ENCODE assay signal across 25 cellular contexts in the genomic region with DNA sequence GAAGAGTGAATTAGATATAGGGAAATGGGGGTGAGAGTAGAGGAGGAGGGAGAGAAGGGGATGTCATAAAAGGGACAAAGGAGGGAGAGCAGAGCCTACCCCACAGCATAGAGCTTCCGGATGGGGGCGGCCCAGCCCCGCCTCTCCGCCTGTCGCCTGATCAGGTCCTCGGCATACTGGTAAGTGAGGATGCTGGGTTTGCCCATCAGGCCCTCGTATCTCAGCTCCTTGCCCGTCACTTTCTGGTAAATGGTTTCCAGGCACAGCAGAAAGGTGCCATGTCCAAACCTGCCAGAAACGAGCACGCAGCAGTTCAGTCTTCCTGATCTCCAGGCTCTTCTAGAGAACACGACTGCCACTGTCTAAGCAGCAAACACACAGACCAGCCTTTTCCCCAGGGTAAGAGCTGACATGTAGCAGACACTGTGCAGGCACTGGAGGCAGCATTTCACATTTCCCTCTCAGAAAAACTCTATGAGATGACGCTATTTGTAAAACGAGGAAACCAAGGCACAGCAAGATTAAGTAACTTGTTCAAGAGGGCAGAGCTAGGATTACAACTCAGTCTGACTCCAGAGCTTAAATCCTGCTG. TPM values are rescaled to one million over a fixed set of nuclear protein-coding genes. Genes with fewer than 3 reads are reported as not detected.
"Had no signal": no experiment of that assay in that cellular context is flagged by ENCODE, and none has a peak within 500 bp of the region (broad histone marks: within the 10 kb centered on the region; RNA-seq: fewer than 3 reads in every experiment).

No MANE protein-coding gene starts in this region.

- H3K4me1 ChIP-seq: colonic mucosa, tibial nerve had no signal

- H3K27ac ChIP-seq: colonic mucosa, tibial nerve, VCaP had no signal

- H3K27me3 ChIP-seq: colonic mucosa, heart left ventricle, tibial nerve had no signal

- H3K36me3 ChIP-seq: colonic mucosa had no signal

- H3K9me3 ChIP-seq: colonic mucosa, heart left ventricle, tibial nerve had no signal

- H3K4me3 ChIP-seq: colonic mucosa, heart left ventricle, lung, tibial nerve had no signal

- DNase-seq: activated CD4-positive, alpha-beta memory T cell treated with anti-CD3 and anti-CD28 coated beads, Interleukin-2, amount 10 ng/mL, durations not matched to agents 7 days and 5 days; activated CD4-positive, alpha-beta T cell treated with anti-CD3 and anti-CD28 coated beads, Interleukin-2, amount 10 ng/mL, durations not matched to agents 24 days and 14 days; activated CD8-positive, alpha-beta memory T cell treated with anti-CD3 and anti-CD28 coated beads, Interleukin-2, amount 50 U/mL, for 48 hours; activated gamma-delta T cell; activated naive CD4-positive, alpha-beta T cell treated with anti-CD3 and anti-CD28 coated beads, Interleukin-2, amount 10 ng/mL, durations not matched to agents 7 days and 5 days; activated T-cell treated with anti-CD3 and anti-CD28 coated beads, Interleukin-2, amount 50 U/mL, for 24 hours; amniotic stem cell; cerebellar nuclear complex; colonic mucosa; effector memory CD8-positive, alpha-beta T cell; heart left ventricle; hypothalamus; immature natural killer cell; kidney; mesendoderm; natural killer cell; right cardiac atrium; stimulated activated CD4-positive, alpha-beta T cell treated with anti-CD3 and anti-CD28 coated beads, Interleukin-2, amount 100 ng/mL, for 48 hours; stimulated activated naive CD4-positive, alpha-beta T cell treated with Interleukin-2 at 50 U/mL for 16 hours; SW 1271; T-helper 9 cell had no signal

- ATAC-seq: activated CD4-positive, CD25-positive, alpha-beta regulatory T cell treated with anti-CD3 and anti-CD28 coated beads, Interleukin-2, amount 50 U/mL, for 24 hours; effector memory CD8-positive, alpha-beta T cell; natural killer cell; right cardiac atrium had no signal

RNA-seq across cellular contexts. Expression of a gene that starts 17.4 kb away (rescaled TPM):
- total RNA-seq: activated CD4-positive, alpha-beta memory T cell treated with anti-CD3 and anti-CD28 coated beads, Interleukin-2, amount 10 ng/mL, durations not matched to agents 7 days and 5 days had no signal
- polyA plus RNA-seq: immature natural killer cell had no signal
